Comparison of ENCODE assay signal across 28 cellular contexts in the genomic region with DNA sequence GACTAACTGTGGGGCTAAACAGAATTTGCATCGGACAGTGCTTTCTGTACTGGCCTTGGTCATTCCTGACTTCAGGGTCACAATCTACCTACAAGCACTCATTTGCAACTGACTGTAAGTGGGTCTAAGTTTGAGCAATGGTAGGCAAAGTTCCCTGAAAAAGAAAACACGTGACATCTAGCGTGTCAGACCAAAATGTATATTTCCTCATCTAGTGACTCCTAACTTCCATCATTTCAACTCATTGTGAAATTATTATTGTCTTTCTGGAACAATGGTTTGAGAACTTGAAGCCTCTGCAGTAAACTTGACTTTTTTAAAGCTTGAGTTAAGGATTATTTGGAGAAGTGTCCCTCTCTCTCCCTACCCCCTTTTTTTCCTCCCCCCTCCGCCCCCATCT.
"Had no signal": no experiment of that assay in that cellular context is flagged by ENCODE, and none has a peak within 500 bp of the region (broad histone marks: within the 10 kb centered on the region; RNA-seq: fewer than 3 reads in every experiment).

No MANE protein-coding gene starts in this region.

- H3K4me2 ChIP-seq: smooth muscle cell had no signal

- H3K36me3 ChIP-seq: pancreas, prostate gland, right atrium auricular region, suprapubic skin, tibial artery had no signal

- H3K4me1 ChIP-seq: pancreas, prostate gland, right atrium auricular region, suprapubic skin had no signal

- ATAC-seq: esophagus mucosa, left ventricle myocardium superior, pancreas, WTC11 had no signal

- H3K4me3 ChIP-seq: pancreas, prostate gland, right atrium auricular region, smooth muscle cell, suprapubic skin, tibial artery had no signal

- H3K27ac ChIP-seq: pancreas, prostate gland, right atrium auricular region, suprapubic skin, tibial artery had no signal

- H3K27me3 ChIP-seq: right atrium auricular region, suprapubic skin, tibial artery had no signal

- DNase-seq: activated CD4-positive, alpha-beta memory T cell treated with anti-CD3 and anti-CD28 coated beads, Interleukin-2, amount 10 ng/mL, durations not matched to agents 7 days and 5 days; activated CD4-positive, alpha-beta T cell treated with anti-CD3 and anti-CD28 coated beads for 1 hour; activated CD4-positive, alpha-beta T cell treated with anti-CD3 and anti-CD28 coated beads, Interleukin-2, amount 10 ng/mL, durations not matched to agents 7 days and 5 days; activated CD8-positive, alpha-beta memory T cell treated with anti-CD3 and anti-CD28 coated beads, Interleukin-2, amount 50 U/mL, for 48 hours; activated gamma-delta T cell; activated naive CD4-positive, alpha-beta T cell treated with anti-CD3 and anti-CD28 coated beads, Interleukin-2, amount 10 ng/mL, durations not matched to agents 7 days and 5 days; activated naive CD8-positive, alpha-beta T cell treated with anti-CD3 and anti-CD28 coated beads, Interleukin-2, amount 10 ng/mL, durations not matched to agents 7 days and 5 days; activated T-cell treated with anti-CD3 and anti-CD28 coated beads, Interleukin-2, amount 50 U/mL, for 24 hours; central memory CD4-positive, alpha-beta T cell; endodermal cell; glutamatergic neuron; left ventricle myocardium superior; naive B cell; nucleus accumbens; pancreas; stimulated activated CD4-positive, alpha-beta T cell treated with anti-CD3 and anti-CD28 coated beads, Interleukin-15, amount 100 ng/mL, for 24 hours; stimulated activated CD4-positive, alpha-beta T cell treated with anti-CD3 and anti-CD28 coated beads, Interleukin-2, amount 100 ng/mL, for 24 hours; stimulated activated naive CD4-positive, alpha-beta T cell; T-helper 2 cell; tibial artery had no signal

- FAIRE-seq: frontal cortex, islet of Langerhans, pancreas had no signal

- H3K9me3 ChIP-seq: pancreas, prostate gland, right atrium auricular region, suprapubic skin, tibial artery had no signal
